ENCODE assay signal across 14 cellular contexts in genomic region chr3:46454209-46454595, GRCh38.
DNase-seq lines count a peak whose midpoint lies in the region; ATAC-seq and TF ChIP-seq lines count a peak whose summit lies in the region.
"Had no signal": no experiment of that assay in that cellular context is flagged by ENCODE, and none has a peak within 500 bp of the region (broad histone marks: within the 10 kb centered on the region; RNA-seq: fewer than 3 reads in every experiment).

No MANE protein-coding gene starts in this region.

- no peaks in the 10 kb centered on the region for H3K79me2 ChIP-seq in DND-41 (ENCODE audit: insufficient read depth, low read length)

- H3K4me3 ChIP-seq in BLaER1 (no peak overlapping the region), DND-41 (ENCODE audit: low read depth in 1 of 2, low read length in 2 of 2) (no peak overlapping the region), coronary artery (no peak overlapping the region), neutrophil (ENCODE audit: low read depth in 1 of 2, low read length in 1 of 2) (no peak overlapping the region)
- H3K4me3 ChIP-seq: GM12878 had no signal

- H3K27ac ChIP-seq in BLaER1: 0 out of 2 replicates have a peak overlapping the region, but pooled peaks have one; percentile 14
- no peak overlapping the region for H3K27ac ChIP-seq in DND-41 (ENCODE audit: low read length)
- no peak overlapping the region for H3K27ac ChIP-seq in coronary artery
- H3K27ac ChIP-seq in neutrophil: peak overlapping the region; percentile 88

- peak; percentile 78 for ATAC-seq in DND-41 (ENCODE audit: insufficient read depth, low read depth)
- ATAC-seq: GM12878 had no signal

- H3K9ac ChIP-seq in BLaER1 (no peak overlapping the region), DND-41 (ENCODE audit: low read depth, low read length) (no peak overlapping the region)

- H3K4me2 ChIP-seq in BLaER1 (peak overlapping the region; percentile 64), DND-41 (ENCODE audit: insufficient read depth, low read length) (no peak overlapping the region)

- H3K27me3 ChIP-seq in BLaER1 (no peaks in the 10 kb centered on the region), DND-41 (ENCODE audit: insufficient read depth, low read length, poor library complexity) (no peaks in the 10 kb centered on the region), neutrophil (no peaks in the 10 kb centered on the region)
- H3K27me3 ChIP-seq: BE2C had no signal

- H4K20me1 ChIP-seq in BLaER1 (no peaks in the 10 kb centered on the region), DND-41 (ENCODE audit: insufficient read depth, low read length) (no peaks in the 10 kb centered on the region)

- no peak for TF ChIP-seq CTCF in DND-41 (IDR thresholded peaks at IDR 0.05; ENCODE audit: borderline replicate concordance, extremely low read depth, low read length, poor library complexity, severe bottlenecking)
- no peak for TF ChIP-seq CTCF in coronary artery (IDR thresholded peaks at IDR 0.05)
- TF ChIP-seq CTCF in neutrophil (IDR thresholded peaks at IDR 0.05): no peak

- H3K36me3 ChIP-seq in BLaER1 (no peaks in the 10 kb centered on the region), DND-41 (ENCODE audit: insufficient read depth, low read length) (no peaks in the 10 kb centered on the region), neutrophil (peaks cover 66% of the 10 kb centered on the region)
- H3K36me3 ChIP-seq: BE2C had no signal

- H2AFZ ChIP-seq in DND-41 (ENCODE audit: low read depth, low read length): no peak overlapping the region

- DNase-seq in DND-41 (peak; percentile 37), coronary artery (ENCODE audit: low spot score) (peak; percentile 7), T-helper 2 cell (no peak), SIG-M5 (lab: John Stamatoyannopoulos, UW) (no peak)
- DNase-seq in stimulated activated CD8-positive, alpha-beta memory T cell treated with anti-CD3 and anti-CD28 coated beads, Interleukin-4, amount 100 ng/mL, for 48 hours: no peak
- DNase-seq: ACHN; BE2C; CD4-positive, alpha-beta memory T cell; DMS153; DMS79; H9 had no signal

- H3K4me1 ChIP-seq in BLaER1 (peaks cover 26% of the 10 kb centered on the region), DND-41 (ENCODE audit: insufficient read depth, low read length) (peaks cover 23% of the 10 kb centered on the region), neutrophil (ENCODE audit: control insufficient read depth in 1 of 2, insufficient read depth in 1 of 2, low read depth in 1 of 2, low read length in 1 of 2) (peaks cover 7% of the 10 kb centered on the region in 2 experiments)
- H3K4me1 ChIP-seq: BE2C had no signal

- H3K9me3 ChIP-seq in BLaER1: no peaks in the 10 kb centered on the region
- no peaks in the 10 kb centered on the region for H3K9me3 ChIP-seq in DND-41 (ENCODE audit: insufficient read depth, low read length, severe bottlenecking)
- H3K9me3 ChIP-seq in neutrophil: no peaks in the 10 kb centered on the region
- H3K9me3 ChIP-seq: BE2C had no signal

Comparison
In these comparisons a context has a peak if more than half of its experiments do, and no peak if none do; other contexts are left out.
1. H3K27ac ChIP-seq: peak in BLaER1 (single experiment) and neutrophil (single experiment); none in DND-41 (single experiment) and coronary artery (0 of 2).
2. DNase-seq: peak in DND-41 (single experiment) and coronary artery (single experiment); none in T-helper 2 cell (0 of 5), SIG-M5 (single experiment) and stimulated activated CD8-positive, alpha-beta memory T cell treated with anti-CD3 and anti-CD28 coated beads, Interleukin-4, amount 100 ng/mL, for 48 hours (single experiment).